Comparison of ENCODE assay signal across 20 cellular contexts in genomic region chr10:20958225-20958624, GRCh38.
DNase-seq lines count a peak whose midpoint lies in the region; ATAC-seq and TF ChIP-seq lines count a peak whose summit lies in the region.
"Had no signal": no experiment of that assay in that cellular context is flagged by ENCODE, and none has a peak within 500 bp of the region (broad histone marks: within the 10 kb centered on the region; RNA-seq: fewer than 3 reads in every experiment).

No MANE protein-coding gene starts in this region.

- no peaks in the 10 kb centered on the region for H3K79me2 ChIP-seq in SK-N-SH (ENCODE audit: insufficient read depth)

- H3K27me3 ChIP-seq in heart right ventricle (no peaks in the 10 kb centered on the region), SK-N-SH (ENCODE audit: insufficient read depth) (no peaks in the 10 kb centered on the region), esophagus muscularis mucosa (no peaks in the 10 kb centered on the region), testis (no peaks in the 10 kb centered on the region)
- H3K27me3 ChIP-seq: BLaER1 had no signal

- intact Hi-C loops in left ventricle myocardium superior (cut with micrococcal nuclease) (no loop called here), heart right ventricle (cut with DNase I) (no loop called here), esophagus muscularis mucosa (cut with DNase I) (no loop called here), testis (cut with DNase I; ENCODE audit: low total_unique reads) (no loop called here)

- H2AFZ ChIP-seq in SK-N-SH (ENCODE audit: low read depth) = no peak overlapping the region
- H2AFZ ChIP-seq: GM23338 had no signal

- H3K36me3 ChIP-seq in heart right ventricle = no peaks in the 10 kb centered on the region
- H3K36me3 ChIP-seq in SK-N-SH (replicated peaks in 1 of 2; ENCODE audit: control insufficient read depth in 1 of 2, insufficient read depth in 2 of 2, low read length in 1 of 2) = peaks cover 0 to 2% of the 10 kb centered on the region in 2 experiments
- no peaks in the 10 kb centered on the region for H3K36me3 ChIP-seq in esophagus muscularis mucosa
- no peaks in the 10 kb centered on the region for H3K36me3 ChIP-seq in testis (ENCODE audit: low read depth, missing control alignments)
- H3K36me3 ChIP-seq: BLaER1 had no signal

- TF ChIP-seq RAD21 in SK-N-SH (IDR thresholded peaks at IDR 0.05; ENCODE audit: low read length) = no peak; the same call in 1 of the 2 replicates

- H3K4me2 ChIP-seq in SK-N-SH = no peak overlapping the region
- H3K4me2 ChIP-seq: BLaER1, GM23338 had no signal

- no peaks in the 10 kb centered on the region for H3K9me2 ChIP-seq in SK-N-SH

- H3K4me3 ChIP-seq in heart right ventricle (no peak overlapping the region), SK-N-SH (ENCODE audit: low read depth in 2 of 2, low read length in 1 of 2) (peak overlapping the region in 1 of 2 experiments; percentile 6; a peak in 1 of 4 replicates), esophagus muscularis mucosa (no peak overlapping the region), testis (no peak overlapping the region)
- H3K4me3 ChIP-seq: BLaER1, GM23338 had no signal

- TF ChIP-seq CTCF in heart right ventricle (IDR thresholded peaks at IDR 0.05) (no peak), SK-N-SH (IDR thresholded peaks at IDR 0.05) (no peak), esophagus muscularis mucosa (IDR thresholded peaks at IDR 0.05) (no peak), testis (IDR thresholded peaks at IDR 0.05) (no peak)

- H4K20me1 ChIP-seq in SK-N-SH (ENCODE audit: insufficient read depth) = no peaks in the 10 kb centered on the region
- H4K20me1 ChIP-seq: BLaER1 had no signal

- peak; percentile 25 for ATAC-seq in left ventricle myocardium superior
- no peak for ATAC-seq in heart right ventricle
- ATAC-seq in HG03432 (IDR thresholded peaks at IDR 0.05; ENCODE audit: unreplicated experiment) = no peak
- ATAC-seq: CD8-positive, alpha-beta T cell; GM23338; HCT116 had no signal

- peaks cover 0 to 3% (median 0%) of the 10 kb centered on the region in 9 donors for H3K4me1 ChIP-seq in heart right ventricle
- peaks cover 0 to 26% of the 10 kb centered on the region in 2 experiments; a peak in 2 of 4 replicates for H3K4me1 ChIP-seq in SK-N-SH (ENCODE audit: control insufficient read depth in 1 of 2, insufficient read depth in 2 of 2, low read depth in 1 of 2, low read length in 1 of 2)
- H3K4me1 ChIP-seq in esophagus muscularis mucosa = no peaks in the 10 kb centered on the region
- no peaks in the 10 kb centered on the region for H3K4me1 ChIP-seq in testis
- H3K4me1 ChIP-seq: BLaER1, Caco-2 had no signal

- H3K9ac ChIP-seq in SK-N-SH = no peak overlapping the region
- H3K9ac ChIP-seq: BLaER1 had no signal

- DNase-seq in left ventricle myocardium superior (no peak), heart right ventricle (no peak), SK-N-SH (no peak), esophagus muscularis mucosa (ENCODE audit: extremely low spot score) (peak; percentile 45), testis (no peak), middle frontal gyrus (ENCODE audit: extremely low spot score, low spot score) (no peak)
- DNase-seq in stimulated activated CD4-positive, alpha-beta T cell treated with anti-CD3 and anti-CD28 coated beads, Interleukin-4, amount 100 ng/mL, for 1 hour = no peak
- DNase-seq: Caco-2; CD4-positive, CD25-positive, alpha-beta regulatory T cell; CD8-positive, alpha-beta T cell; DMS153; DND-41; GF-D8; H9 had no signal

- WGBS in heart right ventricle, 2 donors = 80% methylated on average over 4 of the region's 4 CpGs
- 50% methylated on average over 4 of the region's 4 CpGs for WGBS in SK-N-SH (ENCODE audit: low lambda C conversion rate)
- 78% methylated on average over 4 of the region's 4 CpGs for WGBS in esophagus muscularis mucosa
- WGBS in testis, 2 donors = 83 to 87% methylated on average over 4 of the region's 4 CpGs

- CTCF ChIA-PET in SK-N-SH (lab: Yijun Ruan, JAX) = interaction anchor here (0.8 to 2.2 kb wide), 5 partner anchors 9 to 141 kb away, joined by 3 to 8 read pairs (median 5); no protein-coding TSS in a partner anchor

- TF ChIP-seq EP300 in SK-N-SH (IDR thresholded peaks at IDR 0.05; ENCODE audit: borderline replicate concordance in 1 of 2, low read depth in 1 of 2, low read length in 1 of 2) (peak in 1 of 2 experiments; percentile 93; a peak in 2 of 4 replicates), esophagus muscularis mucosa (IDR thresholded peaks at IDR 0.05) (no peak)

- POLR2A ChIA-PET in SK-N-SH (lab: Yijun Ruan, JAX) = interaction anchor here (1.5 kb wide), 1 partner anchor 66 kb away, joined by 4 read pairs; no protein-coding TSS in a partner anchor

- TF ChIP-seq POLR2A in esophagus muscularis mucosa (IDR thresholded peaks at IDR 0.05; ENCODE audit: low read depth) (no peak), testis (IDR thresholded peaks at IDR 0.05) (no peak)

- H3K27ac ChIP-seq in heart right ventricle (no peak overlapping the region), SK-N-SH (ENCODE audit: low read depth in 2 of 2, low read length in 1 of 2) (peak overlapping the region in 1 of 2 experiments; percentile 100; a peak in 2 of 4 replicates), esophagus muscularis mucosa (replicated peaks in 1 of 4) (no peak overlapping the region), testis (no peak overlapping the region)
- H3K27ac ChIP-seq: 22Rv1, BLaER1, C4-2B had no signal

- no peaks in the 10 kb centered on the region for H3F3A ChIP-seq in SK-N-SH (replicated peaks; ENCODE audit: insufficient read depth)

- H3K9me3 ChIP-seq in heart right ventricle = peaks cover 0 to 11% (median 0%) of the 10 kb centered on the region in 11 donors
- no peaks in the 10 kb centered on the region for H3K9me3 ChIP-seq in SK-N-SH
- H3K9me3 ChIP-seq in esophagus muscularis mucosa = no peaks in the 10 kb centered on the region
- H3K9me3 ChIP-seq in testis = no peaks in the 10 kb centered on the region
- H3K9me3 ChIP-seq: Caco-2 had no signal

TF ChIP-seq in SK-N-SH, 30 proteins besides CTCF, POLR2A, EP300 and RAD21:
- TF ChIP-seq POLR2AphosphoS5 (IDR thresholded peaks at IDR 0.05; ENCODE audit: low read depth, low read length) (no peak), RCOR1 (IDR thresholded peaks at IDR 0.05; ENCODE audit: low read length) (peak; percentile 37; the same call in 1 of the 2 replicates), NRF1 (IDR thresholded peaks at IDR 0.05; ENCODE audit: low read depth, low read length) (no peak), FOSL2 (IDR thresholded peaks at IDR 0.05; ENCODE audit: borderline replicate concordance, low read depth) (no peak), GABPA (IDR thresholded peaks at IDR 0.05; ENCODE audit: low read depth) (no peak), TCF12 (IDR thresholded peaks at IDR 0.05) (peak; percentile 44; the same call in 1 of the 2 replicates), SMC3 (IDR thresholded peaks at IDR 0.05; ENCODE audit: low read depth, low read length) (no peak), TAF1 (IDR thresholded peaks at IDR 0.05; ENCODE audit: borderline replicate concordance, low read depth, low read length) (no peak), CHD2 (IDR thresholded peaks at IDR 0.05; ENCODE audit: low read length, partially characterized antibody) (peak; percentile 49), JUND (IDR thresholded peaks at IDR 0.05) (no peak), TEAD4 (IDR thresholded peaks at IDR 0.05; ENCODE audit: borderline replicate concordance, insufficient read depth) (no peak), GATA2 (CRISPR knock-in tag; IDR thresholded peaks at IDR 0.05) (peak; percentile 59), YY1 (IDR thresholded peaks at IDR 0.05; ENCODE audit: low read depth) (no peak), MEF2A (IDR thresholded peaks at IDR 0.05; ENCODE audit: borderline replicate concordance, low read depth) (no peak)
- TF ChIP-seq, protein P1, sequence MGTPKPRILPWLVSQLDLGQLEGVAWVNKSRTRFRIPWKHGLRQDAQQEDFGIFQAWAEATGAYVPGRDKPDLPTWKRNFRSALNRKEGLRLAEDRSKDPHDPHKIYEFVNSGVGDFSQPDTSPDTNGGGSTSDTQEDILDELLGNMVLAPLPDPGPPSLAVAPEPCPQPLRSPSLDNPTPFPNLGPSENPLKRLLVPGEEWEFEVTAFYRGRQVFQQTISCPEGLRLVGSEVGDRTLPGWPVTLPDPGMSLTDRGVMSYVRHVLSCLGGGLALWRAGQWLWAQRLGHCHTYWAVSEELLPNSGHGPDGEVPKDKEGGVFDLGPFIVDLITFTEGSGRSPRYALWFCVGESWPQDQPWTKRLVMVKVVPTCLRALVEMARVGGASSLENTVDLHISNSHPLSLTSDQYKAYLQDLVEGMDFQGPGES (IDR thresholded peaks at IDR 0.05; ENCODE audit: low read depth, low read length) = no peak
